ENCODE assay signal across 18 cellular contexts in the genomic region with DNA sequence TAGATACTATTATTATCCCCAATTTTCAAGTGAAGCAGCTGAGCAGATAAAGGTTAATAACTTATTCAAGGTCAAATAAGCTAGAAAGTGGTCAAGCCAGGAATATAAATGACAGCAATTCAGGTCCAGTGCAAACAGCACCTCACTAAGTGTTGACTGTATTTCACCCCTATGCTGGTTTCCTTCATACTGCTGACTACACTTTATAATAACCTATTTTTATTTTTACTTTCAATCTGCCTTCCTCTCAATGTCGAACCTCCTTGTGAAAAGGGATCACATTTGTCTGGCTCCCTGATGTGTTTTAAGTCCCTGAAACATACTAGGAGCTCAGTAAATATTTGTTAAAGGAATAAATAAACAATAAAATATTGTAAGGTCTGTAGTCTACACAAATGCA.
DNase-seq lines count a peak whose midpoint lies in the region; ATAC-seq, FAIRE-seq and TF ChIP-seq lines count a peak whose summit lies in the region.
"Had no signal": no experiment of that assay in that cellular context is flagged by ENCODE, and none has a peak within 500 bp of the region (broad histone marks: within the 10 kb centered on the region; RNA-seq: fewer than 3 reads in every experiment).

No MANE protein-coding gene starts in this region.

- peak overlapping the region; percentile 74; the same call in 1 of the 3 replicates for H2BK15ac ChIP-seq in IMR-90 (ENCODE audit: low read depth, low read length)

- TF ChIP-seq POLR2A in IMR-90 (IDR thresholded peaks at IDR 0.05; ENCODE audit: low read depth, low read length) = no peak

- H3K4me2 ChIP-seq in IMR-90 (ENCODE audit: low read depth, low read length) (peak overlapping the region; percentile 2; the same call in 1 of the 2 replicates), keratinocyte (ENCODE audit: control insufficient read depth, extremely low read depth, insufficient read depth, low read depth, low read length) (no peak overlapping the region)
- H3K4me2 ChIP-seq: BLaER1 treated with 17β-estradiol and CSF1 and Interleukin-3, amounts not matched to agents 10 nM and 100 nM had no signal

- H4K91ac ChIP-seq in IMR-90 (ENCODE audit: insufficient read depth, low read depth, low read length) = peak overlapping the region; percentile 84

- peak overlapping the region; percentile 34; the same call in 1 of the 2 replicates for H3K23ac ChIP-seq in IMR-90 (ENCODE audit: low read depth, low read length)

- H4K20me1 ChIP-seq in IMR-90 (ENCODE audit: insufficient read depth, low read length) (no peaks in the 10 kb centered on the region), keratinocyte (ENCODE audit: control insufficient read depth, extremely low read depth, insufficient read depth, low read length) (no peaks in the 10 kb centered on the region)
- H4K20me1 ChIP-seq: BLaER1 treated with 17β-estradiol and CSF1 and Interleukin-3, amounts not matched to agents 10 nM and 100 nM had no signal

- H3K4ac ChIP-seq in IMR-90 (ENCODE audit: low read depth, low read length) = peak overlapping the region; percentile 84; the same call in 1 of the 2 replicates

- no peaks in the 10 kb centered on the region for H3K36me3 ChIP-seq in IMR-90 (ENCODE audit: control insufficient read depth, insufficient read depth, low read length)
- no peaks in the 10 kb centered on the region for H3K36me3 ChIP-seq in SJSA1
- no peaks in the 10 kb centered on the region for H3K36me3 ChIP-seq in keratinocyte (ENCODE audit: control insufficient read depth in 2 of 2, extremely low read depth in 1 of 2, insufficient read depth in 2 of 2, low read length in 2 of 2)
- H3K36me3 ChIP-seq: BLaER1 treated with 17β-estradiol and CSF1 and Interleukin-3, amounts not matched to agents 10 nM and 100 nM; Peyer's patch had no signal

- intact Hi-C loops in IMR-90 (cut with micrococcal nuclease) = no loop called here

- H2AFZ ChIP-seq in IMR-90 (replicated peaks; ENCODE audit: low read length, poor library complexity) = no peak overlapping the region
- peak overlapping the region; percentile 39 for H2AFZ ChIP-seq in keratinocyte (ENCODE audit: control insufficient read depth, low read length)

- H3K79me1 ChIP-seq in IMR-90 (ENCODE audit: low read depth in 1 of 2, low read length in 2 of 2) = no peaks in the 10 kb centered on the region

- peak overlapping the region; percentile 23 for H3K14ac ChIP-seq in IMR-90 (replicated peaks; ENCODE audit: low read depth, low read length)

- H3K27ac ChIP-seq in IMR-90 (ENCODE audit: insufficient read depth, low read length) (peak overlapping the region; percentile 80; the same call in 1 of the 2 replicates), SJSA1 (peak overlapping the region; percentile 35; the same call in 1 of the 2 replicates), keratinocyte (ENCODE audit: control insufficient read depth, insufficient read depth, low read length) (no peak overlapping the region)
- H3K27ac ChIP-seq: BLaER1 treated with 17β-estradiol and CSF1 and Interleukin-3, amounts not matched to agents 10 nM and 100 nM; HL-60; Peyer's patch had no signal

- in situ Hi-C loops in IMR-90 (cut with MboI; ENCODE audit: low sequenced_read_pairs) = no loop called here

- no peak overlapping the region for H2AK9ac ChIP-seq in IMR-90 (replicated peaks; ENCODE audit: low read depth, low read length, poor library complexity)

- peak; percentile 13 for DNase-seq in DMS153 (lab: John Stamatoyannopoulos, UW)
- no peak for DNase-seq in DMS153 treated with DMSO at 0.1 percent for 48 hours (lab: John Stamatoyannopoulos, UW; ENCODE audit: unreplicated experiment)
- DNase-seq in IMR-90 = no peak
- DNase-seq in SJSA1 (ENCODE audit: low read depth in 1 of 2, low spot score in 2 of 2) = no peak
- DNase-seq in keratinocyte (ENCODE audit: low read depth, low spot score) = no peak
- DNase-seq in D721Med (ENCODE audit: insufficient read length, low spot score) = no peak
- DNase-seq in activated effector memory CD4-positive, alpha-beta T cell treated with Interleukin-2 at 50 U/mL for 16 hours = no peak
- DNase-seq: DMS79 treated with DMSO at 0.1 percent for 48 hours, NCI-H1105, NCI-H1930, NCI-H526, Peyer's patch, SHP77 had no signal

- peaks cover 19% of the 10 kb centered on the region for H3K4me1 ChIP-seq in IMR-90 (ENCODE audit: control insufficient read depth, insufficient read depth, low read length)
- H3K4me1 ChIP-seq in SJSA1 (replicated peaks) = peaks cover 32% of the 10 kb centered on the region
- H3K4me1 ChIP-seq in keratinocyte (ENCODE audit: control insufficient read depth, extremely low read depth, insufficient read depth, low read length) = no peaks in the 10 kb centered on the region
- H3K4me1 ChIP-seq: BLaER1 treated with 17β-estradiol and CSF1 and Interleukin-3, amounts not matched to agents 10 nM and 100 nM; Peyer's patch had no signal

- peak overlapping the region; percentile 81; the same call in 1 of the 2 replicates for H2AK5ac ChIP-seq in IMR-90 (ENCODE audit: low read depth, low read length)

- H3K4me3 ChIP-seq in IMR-90 (ENCODE audit: insufficient read depth, low read depth, low read length) = no peak overlapping the region
- no peak overlapping the region for H3K4me3 ChIP-seq in SJSA1
- H3K4me3 ChIP-seq in keratinocyte (ENCODE audit: control insufficient read depth in 2 of 3, extremely low read depth in 1 of 3, insufficient read depth in 2 of 3, low read depth in 1 of 3, low read length in 3 of 3) = no peak overlapping the region
- H3K4me3 ChIP-seq: BLaER1 treated with 17β-estradiol and CSF1 and Interleukin-3, amounts not matched to agents 10 nM and 100 nM; K562; Peyer's patch had no signal

- peak overlapping the region; percentile 98 for H2BK20ac ChIP-seq in IMR-90 (ENCODE audit: low read depth, low read length)

- H3K79me2 ChIP-seq in keratinocyte (ENCODE audit: control insufficient read depth, insufficient read depth, low read length) = no peaks in the 10 kb centered on the region

- CTCF ChIA-PET in IMR-90 (lab: Yijun Ruan, JAX) = no interaction called here

- TF ChIP-seq RAD21 in IMR-90 (IDR thresholded peaks at IDR 0.05; ENCODE audit: low read length) = no peak

- ATAC-seq in IMR-90 (ENCODE audit: low read depth) (no peak), HG03175 (IDR thresholded peaks at IDR 0.05; ENCODE audit: unreplicated experiment) (no peak)
- ATAC-seq: K562 had no signal

- H3K27me3 ChIP-seq in IMR-90 (ENCODE audit: control insufficient read depth, insufficient read depth, low read length) (no peaks in the 10 kb centered on the region), SJSA1 (replicated peaks) (no peaks in the 10 kb centered on the region), keratinocyte (ENCODE audit: control insufficient read depth, extremely low read depth, insufficient read depth, low read length) (no peaks in the 10 kb centered on the region)
- H3K27me3 ChIP-seq: BLaER1 treated with 17β-estradiol and CSF1 and Interleukin-3, amounts not matched to agents 10 nM and 100 nM; Peyer's patch had no signal

- H4K8ac ChIP-seq in IMR-90 (ENCODE audit: low read depth in 2 of 2, low read length in 2 of 2) = peak overlapping the region; percentile 62 to 94

- peak overlapping the region; percentile 94; the same call in 1 of the 2 replicates for H3K18ac ChIP-seq in IMR-90 (ENCODE audit: low read depth, low read length)

- peak overlapping the region; percentile 94 for H4K5ac ChIP-seq in IMR-90 (ENCODE audit: low read depth, low read length)

- H2BK5ac ChIP-seq in IMR-90 (ENCODE audit: low read depth, low read length, poor library complexity, severe bottlenecking) = peak overlapping the region; percentile 99

- peak overlapping the region; percentile 21; the same call in 1 of the 2 replicates for H3K9ac ChIP-seq in IMR-90 (ENCODE audit: low read depth, low read length)
- no peak overlapping the region for H3K9ac ChIP-seq in keratinocyte (ENCODE audit: control insufficient read depth, extremely low read depth, insufficient read depth, low read length)
- H3K9ac ChIP-seq: BLaER1 treated with 17β-estradiol and CSF1 and Interleukin-3, amounts not matched to agents 10 nM and 100 nM had no signal

- TF ChIP-seq CTCF in IMR-90 (conservative IDR thresholded peaks at IDR 0.05; ENCODE audit: low read depth, low read length) = no peak
- no peak for TF ChIP-seq CTCF in keratinocyte (optimal IDR thresholded peaks at IDR 0.05 in 1 of 3, IDR thresholded peaks at IDR 0.05 in 1 of 3, conservative IDR thresholded peaks at IDR 0.05 in 1 of 3; ENCODE audit: extremely low read depth in 1 of 3, insufficient read depth in 2 of 3, low read length in 3 of 3)
- no peak for TF ChIP-seq CTCF in D721Med (IDR thresholded peaks at IDR 0.05; ENCODE audit: insufficient read depth, missing control alignments)

- POLR2A ChIA-PET in IMR-90 (lab: Charles Lee; ENCODE audit: unreplicated experiment) = interaction anchor here (0.6 kb wide), 1 partner anchor 9 kb away, joined by 3 read pairs; no protein-coding TSS in a partner anchor

- peak overlapping the region; percentile 97 for H2BK120ac ChIP-seq in IMR-90 (ENCODE audit: low read depth, low read length)

- H3K9me3 ChIP-seq in IMR-90 (ENCODE audit: control insufficient read depth, insufficient read depth, low read length) = no peaks in the 10 kb centered on the region
- H3K9me3 ChIP-seq in SJSA1 (replicated peaks) = no peaks in the 10 kb centered on the region
- no peaks in the 10 kb centered on the region for H3K9me3 ChIP-seq in keratinocyte (ENCODE audit: control insufficient read depth, low read depth, low read length)
- H3K9me3 ChIP-seq: BLaER1 treated with 17β-estradiol and CSF1 and Interleukin-3, amounts not matched to agents 10 nM and 100 nM; Peyer's patch had no signal

- BruUV-seq in IMR-90 (replicated peaks; lab: Mats Ljungman, UMichigan) = no TSS peak

- no peak for FAIRE-seq in keratinocyte (lab: Jason Lieb, UNC)
- FAIRE-seq in D721Med (lab: Jason Lieb, UNC) = no peak
- FAIRE-seq: GM12891, K562 had no signal

- dilution Hi-C loops in IMR-90 (cut with HindIII; ENCODE audit: low sequenced_read_pairs, unreplicated experiment) (no loop called here), keratinocyte (cut with MboI; ENCODE audit: extremely low pct_ligation_motif_present, low sequenced_read_pairs) (no loop called here)

- WGBS in IMR-90 (ENCODE audit: extremely low coverage in 2 of 2, insufficient read length in 1 of 2), 2 experiments = no CpG with 5 or more reads among the region's 1 CpG

- H3K56ac ChIP-seq in IMR-90 (ENCODE audit: extremely low read depth, insufficient read depth, low read length) = peak overlapping the region; percentile 54

- H3K9me1 ChIP-seq in IMR-90 (ENCODE audit: insufficient read depth, low read length) (no peaks in the 10 kb centered on the region), keratinocyte (ENCODE audit: control insufficient read depth, extremely low read depth, insufficient read depth, low read length) (no peaks in the 10 kb centered on the region)

TF ChIP-seq in IMR-90, 13 proteins besides CTCF, POLR2A, EP300 and RAD21 (continues in another document):
- no peak for TF ChIP-seq NFE2L2 (IDR thresholded peaks at IDR 0.05; ENCODE audit: low read depth, low read length)
